In the genomic region with DNA sequence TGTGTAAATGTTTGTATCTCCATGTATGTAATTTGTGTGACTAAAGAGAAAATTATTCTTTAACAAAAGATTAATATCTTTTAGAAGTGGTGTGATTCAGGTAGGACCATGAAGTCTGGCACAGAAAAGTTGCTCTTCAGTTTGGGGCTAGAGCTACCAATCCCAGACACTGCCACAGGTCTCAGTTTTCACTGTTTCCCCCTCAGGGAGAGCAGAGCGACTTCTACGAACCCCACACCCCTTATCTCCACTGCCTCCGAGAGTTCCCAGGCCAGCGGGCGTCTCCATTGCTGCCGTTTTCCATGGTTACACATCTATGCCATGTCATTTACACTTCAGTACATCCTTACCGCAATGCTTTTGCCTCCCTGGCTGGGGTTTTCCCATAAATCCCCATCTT, we compare ENCODE assay signal across 20 cellular contexts.
DNase-seq lines count a peak whose midpoint lies in the region; ATAC-seq and TF ChIP-seq lines count a peak whose summit lies in the region.
"Had no signal": no experiment of that assay in that cellular context is flagged by ENCODE, and none has a peak within 500 bp of the region (broad histone marks: within the 10 kb centered on the region; RNA-seq: fewer than 3 reads in every experiment).

No MANE protein-coding gene starts in this region.

- CTCF ChIA-PET in SK-N-SH (lab: Yijun Ruan, JAX): interaction anchor here (0.9 to 2.6 kb wide), 4 partner anchors 9 to 145 kb away, joined by 3 to 12 read pairs (median 4); no protein-coding TSS in a partner anchor

- H3K9ac ChIP-seq in SK-N-SH (no peak overlapping the region), iPS-20b (ENCODE audit: low read depth, low read length) (no peak overlapping the region)

- H3K4me2 ChIP-seq in SK-N-SH: no peak overlapping the region

- no peaks in the 10 kb centered on the region for H3K9me2 ChIP-seq in SK-N-SH

- DNase-seq in SK-N-SH (peak; percentile 27), astrocyte of the hippocampus (ENCODE audit: low read depth, low spot score) (peak; percentile 17), DMS79 (lab: John Stamatoyannopoulos, UW) (no peak), T-helper 1 cell (no peak), epidermal melanocyte (ENCODE audit: insufficient read length, low spot score) (no peak)
- DNase-seq: CD8-positive, alpha-beta memory T cell; GF-D8; KBM-7; NCI-H1436; NCI-H2029 treated with DMSO at 0.1 percent for 48 hours; NCI-H2171 treated with DMSO at 0.1 percent for 48 hours; NCI-H446 treated with DMSO at 0.1 percent for 48 hours; NK-92 treated with Interleukin-12 subunit alpha and Interleukin-12 subunit beta, amount 100 ng/mL, for 24 hours; OCI-M1 had no signal

- H3K9me3 ChIP-seq in SK-N-SH (no peaks in the 10 kb centered on the region), iPS-20b (ENCODE audit: insufficient read depth, low read depth, low read length) (no peaks in the 10 kb centered on the region)
- H3K9me3 ChIP-seq: SJSA1 had no signal

- TF ChIP-seq EP300 in SK-N-SH (IDR thresholded peaks at IDR 0.05; ENCODE audit: borderline replicate concordance in 1 of 2, low read depth in 1 of 2, low read length in 1 of 2): no peak

- H4K20me1 ChIP-seq in SK-N-SH (ENCODE audit: insufficient read depth): no peaks in the 10 kb centered on the region

- TF ChIP-seq CTCF in SK-N-SH (IDR thresholded peaks at IDR 0.05): no peak

- peaks cover 27% of the 10 kb centered on the region for H3K27me3 ChIP-seq in SK-N-SH (ENCODE audit: insufficient read depth)
- peaks cover 47% of the 10 kb centered on the region for H3K27me3 ChIP-seq in iPS-20b (ENCODE audit: insufficient read depth, low read length)

- no peak for TF ChIP-seq RAD21 in SK-N-SH (IDR thresholded peaks at IDR 0.05; ENCODE audit: low read length)

- no peaks in the 10 kb centered on the region for H3K79me2 ChIP-seq in SK-N-SH (ENCODE audit: insufficient read depth)

- H3K36me3 ChIP-seq in SK-N-SH (replicated peaks in 1 of 2; ENCODE audit: control insufficient read depth in 1 of 2, insufficient read depth in 2 of 2, low read length in 1 of 2): no peaks in the 10 kb centered on the region
- no peaks in the 10 kb centered on the region for H3K36me3 ChIP-seq in iPS-20b (ENCODE audit: insufficient read depth, low read depth, low read length)
- H3K36me3 ChIP-seq: SJSA1 had no signal

- no peak overlapping the region for H2AFZ ChIP-seq in SK-N-SH (ENCODE audit: low read depth)

- H3K4me3 ChIP-seq in SK-N-SH (ENCODE audit: low read depth in 2 of 2, low read length in 1 of 2): no peak overlapping the region
- H3K4me3 ChIP-seq in iPS-20b (ENCODE audit: low read length): peak overlapping the region; percentile 71; the same call in 1 of the 2 replicates
- H3K4me3 ChIP-seq: SJSA1 had no signal

- H3K27ac ChIP-seq in SK-N-SH (ENCODE audit: low read depth in 2 of 2, low read length in 1 of 2): no peak overlapping the region
- H3K27ac ChIP-seq in iPS-20b (ENCODE audit: low read length): no peak overlapping the region
- H3K27ac ChIP-seq: 22Rv1, RWPE1, SJSA1 had no signal

- no peaks in the 10 kb centered on the region for H3F3A ChIP-seq in SK-N-SH (replicated peaks; ENCODE audit: insufficient read depth)

- POLR2A ChIA-PET in SK-N-SH (lab: Yijun Ruan, JAX): no interaction called here

- H3K4me1 ChIP-seq in SK-N-SH (ENCODE audit: control insufficient read depth in 1 of 2, insufficient read depth in 2 of 2, low read depth in 1 of 2, low read length in 1 of 2) (peaks cover 0 to 15% of the 10 kb centered on the region in 2 experiments; a peak in 2 of 4 replicates), iPS-20b (ENCODE audit: insufficient read depth, low read length) (peaks cover 14% of the 10 kb centered on the region)
- H3K4me1 ChIP-seq: SJSA1 had no signal

- ATAC-seq in SK-N-SH treated with all-trans-retinoic acid at 6 μM for 48 hours: no peak
- no peak for ATAC-seq in GM21576 (IDR thresholded peaks at IDR 0.05; ENCODE audit: unreplicated experiment)

- 79% methylated on average over 7 of the region's 7 CpGs for WGBS in SK-N-SH (ENCODE audit: low lambda C conversion rate)

TF ChIP-seq in SK-N-SH, 30 proteins besides CTCF, POLR2A, EP300 and RAD21:
- no peak for TF ChIP-seq POLR2AphosphoS5 (IDR thresholded peaks at IDR 0.05; ENCODE audit: low read depth, low read length)
- no peak for TF ChIP-seq TEAD4 (IDR thresholded peaks at IDR 0.05; ENCODE audit: borderline replicate concordance, insufficient read depth)
- no peak for TF ChIP-seq MEF2A (IDR thresholded peaks at IDR 0.05; ENCODE audit: borderline replicate concordance, low read depth)
- TF ChIP-seq, protein P1, sequence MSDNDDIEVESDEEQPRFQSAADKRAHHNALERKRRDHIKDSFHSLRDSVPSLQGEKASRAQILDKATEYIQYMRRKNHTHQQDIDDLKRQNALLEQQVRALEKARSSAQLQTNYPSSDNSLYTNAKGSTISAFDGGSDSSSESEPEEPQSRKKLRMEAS (IDR thresholded peaks at IDR 0.05; ENCODE audit: low read depth): no peak
- no peak for TF ChIP-seq RFX5 (IDR thresholded peaks at IDR 0.05; ENCODE audit: low read length)
- TF ChIP-seq RCOR1 (IDR thresholded peaks at IDR 0.05; ENCODE audit: low read length): no peak
- TF ChIP-seq SMC3 (IDR thresholded peaks at IDR 0.05; ENCODE audit: low read depth, low read length): no peak
- TF ChIP-seq MXI1 (IDR thresholded peaks at IDR 0.05; ENCODE audit: low read depth, low read length): no peak
- TF ChIP-seq, protein P2, sequence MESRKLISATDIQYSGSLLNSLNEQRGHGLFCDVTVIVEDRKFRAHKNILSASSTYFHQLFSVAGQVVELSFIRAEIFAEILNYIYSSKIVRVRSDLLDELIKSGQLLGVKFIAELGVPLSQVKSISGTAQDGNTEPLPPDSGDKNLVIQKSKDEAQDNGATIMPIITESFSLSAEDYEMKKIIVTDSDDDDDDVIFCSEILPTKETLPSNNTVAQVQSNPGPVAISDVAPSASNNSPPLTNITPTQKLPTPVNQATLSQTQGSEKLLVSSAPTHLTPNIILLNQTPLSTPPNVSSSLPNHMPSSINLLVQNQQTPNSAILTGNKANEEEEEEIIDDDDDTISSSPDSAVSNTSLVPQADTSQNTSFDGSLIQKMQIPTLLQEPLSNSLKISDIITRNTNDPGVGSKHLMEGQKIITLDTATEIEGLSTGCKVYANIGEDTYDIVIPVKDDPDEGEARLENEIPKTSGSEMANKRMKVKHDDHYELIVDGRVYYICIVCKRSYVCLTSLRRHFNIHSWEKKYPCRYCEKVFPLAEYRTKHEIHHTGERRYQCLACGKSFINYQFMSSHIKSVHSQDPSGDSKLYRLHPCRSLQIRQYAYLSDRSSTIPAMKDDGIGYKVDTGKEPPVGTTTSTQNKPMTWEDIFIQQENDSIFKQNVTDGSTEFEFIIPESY (IDR thresholded peaks at IDR 0.05; ENCODE audit: borderline replicate concordance, low read depth): no peak

TF ChIP-seq in SK-N-SH treated with all-trans-retinoic acid at 6 μM for 48 hours, 23 proteins besides CTCF, POLR2A, EP300 and RAD21:
- TF ChIP-seq TCF4 (CRISPR knock-in tag; IDR thresholded peaks at IDR 0.05; ENCODE audit: borderline replicate concordance) (no peak), OSR1 (CRISPR knock-in tag; IDR thresholded peaks at IDR 0.05) (no peak), GLIS3 (CRISPR knock-in tag; IDR thresholded peaks at IDR 0.05) (no peak)
- TF ChIP-seq, protein P3, sequence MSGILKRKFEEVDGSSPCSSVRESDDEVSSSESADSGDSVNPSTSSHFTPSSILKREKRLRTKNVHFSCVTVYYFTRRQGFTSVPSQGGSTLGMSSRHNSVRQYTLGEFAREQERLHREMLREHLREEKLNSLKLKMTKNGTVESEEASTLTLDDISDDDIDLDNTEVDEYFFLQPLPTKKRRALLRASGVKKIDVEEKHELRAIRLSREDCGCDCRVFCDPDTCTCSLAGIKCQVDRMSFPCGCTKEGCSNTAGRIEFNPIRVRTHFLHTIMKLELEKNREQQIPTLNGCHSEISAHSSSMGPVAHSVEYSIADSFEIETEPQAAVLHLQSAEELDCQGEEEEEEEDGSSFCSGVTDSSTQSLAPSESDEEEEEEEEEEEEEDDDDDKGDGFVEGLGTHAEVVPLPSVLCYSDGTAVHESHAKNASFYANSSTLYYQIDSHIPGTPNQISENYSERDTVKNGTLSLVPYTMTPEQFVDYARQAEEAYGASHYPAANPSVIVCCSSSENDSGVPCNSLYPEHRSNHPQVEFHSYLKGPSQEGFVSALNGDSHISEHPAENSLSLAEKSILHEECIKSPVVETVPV (CRISPR knock-in tag; IDR thresholded peaks at IDR 0.05): no peak
- TF ChIP-seq, protein P4, sequence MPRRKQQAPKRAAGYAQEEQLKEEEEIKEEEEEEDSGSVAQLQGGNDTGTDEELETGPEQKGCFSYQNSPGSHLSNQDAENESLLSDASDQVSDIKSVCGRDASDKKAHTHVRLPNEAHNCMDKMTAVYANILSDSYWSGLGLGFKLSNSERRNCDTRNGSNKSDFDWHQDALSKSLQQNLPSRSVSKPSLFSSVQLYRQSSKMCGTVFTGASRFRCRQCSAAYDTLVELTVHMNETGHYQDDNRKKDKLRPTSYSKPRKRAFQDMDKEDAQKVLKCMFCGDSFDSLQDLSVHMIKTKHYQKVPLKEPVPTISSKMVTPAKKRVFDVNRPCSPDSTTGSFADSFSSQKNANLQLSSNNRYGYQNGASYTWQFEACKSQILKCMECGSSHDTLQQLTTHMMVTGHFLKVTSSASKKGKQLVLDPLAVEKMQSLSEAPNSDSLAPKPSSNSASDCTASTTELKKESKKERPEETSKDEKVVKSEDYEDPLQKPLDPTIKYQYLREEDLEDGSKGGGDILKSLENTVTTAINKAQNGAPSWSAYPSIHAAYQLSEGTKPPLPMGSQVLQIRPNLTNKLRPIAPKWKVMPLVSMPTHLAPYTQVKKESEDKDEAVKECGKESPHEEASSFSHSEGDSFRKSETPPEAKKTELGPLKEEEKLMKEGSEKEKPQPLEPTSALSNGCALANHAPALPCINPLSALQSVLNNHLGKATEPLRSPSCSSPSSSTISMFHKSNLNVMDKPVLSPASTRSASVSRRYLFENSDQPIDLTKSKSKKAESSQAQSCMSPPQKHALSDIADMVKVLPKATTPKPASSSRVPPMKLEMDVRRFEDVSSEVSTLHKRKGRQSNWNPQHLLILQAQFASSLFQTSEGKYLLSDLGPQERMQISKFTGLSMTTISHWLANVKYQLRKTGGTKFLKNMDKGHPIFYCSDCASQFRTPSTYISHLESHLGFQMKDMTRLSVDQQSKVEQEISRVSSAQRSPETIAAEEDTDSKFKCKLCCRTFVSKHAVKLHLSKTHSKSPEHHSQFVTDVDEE (CRISPR knock-in tag; IDR thresholded peaks at IDR 0.05): no peak

Comparison
In these comparisons a context has a peak if more than half of its experiments do, and no peak if none do; other contexts are left out.
1. DNase-seq: peak in SK-N-SH (single experiment) and astrocyte of the hippocampus (single experiment); none in DMS79 (single experiment), T-helper 1 cell (0 of 5) and epidermal melanocyte (single experiment).